In genomic region chrX:51802917-51803688, GRCh38 we compare ENCODE assay signal across 9 cellular contexts. TPM values are rescaled to one million over a fixed set of nuclear protein-coding genes. Genes with fewer than 3 reads are reported as not detected.
DNase-seq lines count a peak whose midpoint lies in the region; ATAC-seq lines count a peak whose summit lies in the region.
"Had no signal": no experiment of that assay in that cellular context is flagged by ENCODE, and none has a peak within 500 bp of the region (broad histone marks: within the 10 kb centered on the region; RNA-seq: fewer than 3 reads in every experiment).

No MANE protein-coding gene starts in this region.

- H3K4ac ChIP-seq in mesenchymal stem cell (ENCODE audit: low read depth in 1 of 2, low read length in 2 of 2) = peak overlapping the region in 1 of 2 experiments; percentile 89

- H4K8ac ChIP-seq in mesenchymal stem cell (ENCODE audit: low read length) = peak overlapping the region; percentile 66

- H3K36me3 ChIP-seq in mesenchymal stem cell (ENCODE audit: control insufficient read depth in 1 of 2, insufficient read depth in 2 of 2, low read depth in 1 of 2, low read length in 2 of 2) = peaks cover 0 to 3% of the 10 kb centered on the region in 2 experiments
- H3K36me3 ChIP-seq: BLaER1 had no signal

- H3K27ac ChIP-seq in mesenchymal stem cell (ENCODE audit: low read length, poor library complexity, severe bottlenecking) = peak overlapping the region; percentile 71
- H3K27ac ChIP-seq: BLaER1 had no signal

- peak; percentile 90 for ATAC-seq in HG03045 (IDR thresholded peaks at IDR 0.05; ENCODE audit: unreplicated experiment)

- no peak overlapping the region for H2BK5ac ChIP-seq in mesenchymal stem cell (ENCODE audit: low read depth, low read length, poor library complexity, severe bottlenecking)

- WGBS in mesenchymal stem cell = 1% methylated on average over 16 of the region's 26 CpGs

- no peak overlapping the region for H2BK15ac ChIP-seq in mesenchymal stem cell (ENCODE audit: low read depth, poor library complexity, severe bottlenecking)

- H3K9me3 ChIP-seq in mesenchymal stem cell (ENCODE audit: control insufficient read depth, low read length) = no peaks in the 10 kb centered on the region

- H3K14ac ChIP-seq in mesenchymal stem cell (ENCODE audit: low read length in 2 of 2) = no peak overlapping the region

- H3K4me3 ChIP-seq in mesenchymal stem cell (ENCODE audit: insufficient read depth in 1 of 2, low read depth in 1 of 2, low read length in 2 of 2) = peak overlapping the region; percentile 79 to 94
- H3K4me3 ChIP-seq: BLaER1 had no signal

- H3K27me3 ChIP-seq in mesenchymal stem cell (ENCODE audit: control insufficient read depth in 1 of 2, insufficient read depth in 1 of 2, low read length in 2 of 2) = peaks cover 0 to 15% of the 10 kb centered on the region in 2 experiments

- peak overlapping the region; percentile 75 for H3K4me2 ChIP-seq in mesenchymal stem cell (ENCODE audit: low read length, poor library complexity, severe bottlenecking)
- H3K4me2 ChIP-seq: BLaER1 had no signal

- DNase-seq in SIG-M5 treated with dmso at 0.1 percent for 504 hours (lab: John Stamatoyannopoulos, UW; ENCODE audit: unreplicated experiment) = peak; percentile 47
- DNase-seq in SIG-M5 (lab: John Stamatoyannopoulos, UW) = no peak
- peak; percentile 1 to 49 for DNase-seq in NCI-H446 (lab: John Stamatoyannopoulos, UW)
- peak; percentile 46 to 56 for DNase-seq in activated CD4-positive, alpha-beta T cell treated with anti-CD3 and anti-CD28 coated beads, Interleukin-2, amount 50 U/mL, for 48 hours
- peak; percentile 20 for DNase-seq in effector CD4-positive, alpha-beta T cell
- peak; percentile 50 for DNase-seq in mesenchymal stem cell
- peak; percentile 26 for DNase-seq in stimulated activated CD8-positive, alpha-beta memory T cell treated with anti-CD3 and anti-CD28 coated beads, Interleukin-15, amount 100 ng/mL, for 1 hour (ENCODE audit: low read depth)

- no peaks in the 10 kb centered on the region for H3K4me1 ChIP-seq in mesenchymal stem cell (ENCODE audit: control insufficient read depth, insufficient read depth, low read depth, low read length)
- H3K4me1 ChIP-seq: BLaER1 had no signal

- H4K91ac ChIP-seq in mesenchymal stem cell (ENCODE audit: low read length) = peak overlapping the region; percentile 61

- H3K18ac ChIP-seq in mesenchymal stem cell (ENCODE audit: low read depth in 1 of 2, low read length in 2 of 2) = peak overlapping the region; percentile 75 to 76

- H2BK120ac ChIP-seq in mesenchymal stem cell (ENCODE audit: low read depth, low read length) = no peak overlapping the region

- peak overlapping the region; percentile 71 for H2AFZ ChIP-seq in mesenchymal stem cell (ENCODE audit: low read depth, low read length)

- H2BK12ac ChIP-seq in mesenchymal stem cell (ENCODE audit: low read length in 2 of 2) = peak overlapping the region in 1 of 2 experiments; percentile 52

- H3K23ac ChIP-seq in mesenchymal stem cell (ENCODE audit: low read length in 2 of 2) = peak overlapping the region in 1 of 2 experiments; percentile 69

- no peak overlapping the region for H2AK5ac ChIP-seq in mesenchymal stem cell (ENCODE audit: low read length, severe bottlenecking)

- H3K9ac ChIP-seq in mesenchymal stem cell (ENCODE audit: low read length) = peak overlapping the region; percentile 93
- H3K9ac ChIP-seq: BLaER1 had no signal

- H3K79me1 ChIP-seq in mesenchymal stem cell (replicated peaks; ENCODE audit: low read length, poor library complexity, severe bottlenecking) = no peaks in the 10 kb centered on the region

RNA-seq across cellular contexts. Expression of gene GSPT2, which starts 59.9 kb away (rescaled TPM):
- polyA plus RNA-seq in mesenchymal stem cell (2013, experiment 1 of 2) = 9.5 TPM
- polyA plus RNA-seq in mesenchymal stem cell (2013, experiment 2 of 2) = 9.9 TPM
